In the genomic region with DNA sequence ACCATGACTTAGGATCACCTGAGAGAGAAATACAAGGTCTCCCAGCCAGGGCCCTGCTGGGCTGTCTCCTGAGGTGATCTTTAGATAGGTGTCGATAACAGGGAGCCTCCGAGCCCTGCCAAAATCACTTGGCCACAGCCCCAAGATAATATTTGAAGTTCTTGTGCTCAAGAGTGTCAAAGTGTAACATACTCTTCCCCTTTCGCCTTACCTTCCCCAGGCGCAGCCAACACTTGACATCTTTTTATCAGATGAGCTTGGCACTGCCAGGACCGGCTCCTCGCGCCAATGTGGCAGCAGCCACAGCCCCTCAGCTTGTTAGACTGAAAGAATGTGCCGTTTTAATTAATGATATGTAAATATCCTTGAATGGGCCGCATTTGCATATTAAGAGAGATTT, we compare ENCODE assay signal across 15 cellular contexts.
A peak's percentile ranks its signal among the peaks of the same experiment; 100 is the strongest.
DNase-seq lines count a peak whose midpoint lies in the region; ATAC-seq and TF ChIP-seq lines count a peak whose summit lies in the region.
"Had no signal": no experiment of that assay in that cellular context is flagged by ENCODE, and none has a peak within 500 bp of the region (broad histone marks: within the 10 kb centered on the region; RNA-seq: fewer than 3 reads in every experiment).

No MANE protein-coding gene starts in this region.

- no peaks in the 10 kb centered on the region for H3K4me1 ChIP-seq in prostate gland (replicated peaks)
- H3K4me1 ChIP-seq: BE2C had no signal

- ATAC-seq in GM19452 (IDR thresholded peaks at IDR 0.05; ENCODE audit: unreplicated experiment) (no peak), GM19328 (IDR thresholded peaks at IDR 0.05; ENCODE audit: unreplicated experiment) (no peak), HG02938 (IDR thresholded peaks at IDR 0.05; ENCODE audit: unreplicated experiment) (no peak)

- H3K9me3 Mint-ChIP-seq in brain = peaks cover 0 to 5% (median 0%) of the 10 kb centered on the region in 5 experiments

- H3K4me1 Mint-ChIP-seq in brain = peaks cover 67% of the 10 kb centered on the region

- H3K27me3 ChIP-seq in prostate gland (replicated peaks; ENCODE audit: insufficient read depth) = no peaks in the 10 kb centered on the region
- H3K27me3 ChIP-seq: BE2C had no signal

- TF ChIP-seq CTCF in LNCaP clone FGC (IDR thresholded peaks at IDR 0.05; ENCODE audit: control insufficient read depth, extremely low read depth, insufficient read depth) (no peak), brain (conservative IDR thresholded peaks at IDR 0.05) (no peak), prostate gland (IDR thresholded peaks at IDR 0.05) (no peak)

- no peaks in the 10 kb centered on the region for H3K36me3 ChIP-seq in prostate gland
- H3K36me3 ChIP-seq: BE2C, HAP-1 had no signal

- no peaks in the 10 kb centered on the region for H3K9me3 ChIP-seq in prostate gland
- H3K9me3 ChIP-seq: BE2C, HAP-1 had no signal

- no peak for TF ChIP-seq POLR2A in prostate gland (IDR thresholded peaks at IDR 0.05)

- no peak overlapping the region for H3K27ac ChIP-seq in prostate gland
- H3K27ac ChIP-seq: C4-2B had no signal

- H3K27me3 Mint-ChIP-seq in brain = peaks cover 3% of the 10 kb centered on the region

- WGBS in prostate gland = 28% methylated on average over 9 of the region's 9 CpGs

- H3K36me3 Mint-ChIP-seq in brain = peaks cover 31% of the 10 kb centered on the region
- H3K36me3 Mint-ChIP-seq: CD4-positive, alpha-beta memory T cell had no signal

- intact Hi-C loops in prostate gland (cut with DNase I) = no loop called here

- peak overlapping the region in 3 of 5 experiments; percentile 72 to 79 (median 72) for H3K27ac Mint-ChIP-seq in brain
- H3K27ac Mint-ChIP-seq: CD4-positive, alpha-beta memory T cell; HFFc6 had no signal

- H3K4me3 Mint-ChIP-seq in brain = peak overlapping the region in 3 of 5 experiments; percentile 61 to 75 (median 70)
- H3K4me3 Mint-ChIP-seq: CD4-positive, alpha-beta memory T cell; HFFc6 had no signal

- H3K4me3 ChIP-seq in LNCaP clone FGC (ENCODE audit: low read depth, low read length) (no peak overlapping the region), prostate gland (no peak overlapping the region)
- H3K4me3 ChIP-seq: GM12878, HAP-1 had no signal

- DNase-seq in LNCaP clone FGC (ENCODE audit: low read depth) (peak; percentile 96), prostate gland (ENCODE audit: low spot score) (peak; percentile 35), hypothalamus (lab: John Stamatoyannopoulos, UW) (no peak)
- DNase-seq: BE2C; CD4-positive, alpha-beta memory T cell; DMS79; HFFc6; IMR-90 had no signal

Comparison
In these comparisons a context has a peak if more than half of its experiments do, and no peak if none do; other contexts are left out.
1. DNase-seq: peak in LNCaP clone FGC (single experiment) and prostate gland (single experiment); none in hypothalamus (0 of 51).